ENCODE assay signal across 12 cellular contexts in genomic region chr18:9796933-9797549, GRCh38.
DNase-seq lines count a peak whose midpoint lies in the region; ATAC-seq and TF ChIP-seq lines count a peak whose summit lies in the region.
"Had no signal": no experiment of that assay in that cellular context is flagged by ENCODE, and none has a peak within 500 bp of the region (broad histone marks: within the 10 kb centered on the region; RNA-seq: fewer than 3 reads in every experiment).

No MANE protein-coding gene starts in this region.

- BruUV-seq in A673 (replicated peaks; lab: Mats Ljungman, UMichigan): no TSS peak

- H3K27me3 ChIP-seq in endocrine pancreas (ENCODE audit: control insufficient read depth, insufficient read depth, low read length) (no peaks in the 10 kb centered on the region), neural cell (ENCODE audit: insufficient read depth, low read depth, low read length) (no peaks in the 10 kb centered on the region), A673 (replicated peaks; ENCODE audit: insufficient read depth, low read depth, low read length, poor library complexity) (no peaks in the 10 kb centered on the region)
- H3K27me3 ChIP-seq: body of pancreas had no signal

- CTCF ChIA-PET in A673 (lab: Charles Lee): no interaction called here

- H3F3A ChIP-seq in neural cell (ENCODE audit: insufficient read depth, low read length, poor library complexity, severe bottlenecking): peaks cover 6% of the 10 kb centered on the region

- POLR2A ChIA-PET in A673 (lab: Charles Lee; ENCODE audit: low non-redundant PET): no interaction called here

- ATAC-seq in GM19395 (IDR thresholded peaks at IDR 0.05; ENCODE audit: unreplicated experiment) (no peak), GM21737 (IDR thresholded peaks at IDR 0.05; ENCODE audit: unreplicated experiment) (no peak)
- ATAC-seq: body of pancreas had no signal

- no peaks in the 10 kb centered on the region for H3K36me3 ChIP-seq in endocrine pancreas (ENCODE audit: control insufficient read depth, insufficient read depth, low read length)
- no peaks in the 10 kb centered on the region for H3K36me3 ChIP-seq in neural cell (ENCODE audit: insufficient read depth, low read length)
- no peaks in the 10 kb centered on the region for H3K36me3 ChIP-seq in A673 (ENCODE audit: insufficient read depth, low read length, poor library complexity, severe bottlenecking)

- H3K9me3 ChIP-seq in endocrine pancreas (ENCODE audit: control insufficient read depth, low read length) (no peaks in the 10 kb centered on the region), neural cell (ENCODE audit: low read length) (no peaks in the 10 kb centered on the region), A673 (ENCODE audit: low read depth, low read length, poor library complexity, severe bottlenecking) (no peaks in the 10 kb centered on the region)
- H3K9me3 ChIP-seq: body of pancreas had no signal

- H3K9ac ChIP-seq in endocrine pancreas (ENCODE audit: control insufficient read depth, insufficient read depth, low read length) (peak overlapping the region; percentile 48), neural cell (ENCODE audit: low read length) (no peak overlapping the region)

- TF ChIP-seq CTCF in neural cell (IDR thresholded peaks at IDR 0.05; ENCODE audit: poor library complexity, severe bottlenecking) (no peak), A673 (conservative IDR thresholded peaks at IDR 0.05; ENCODE audit: low read depth, low read length) (no peak)

- H3K4me1 ChIP-seq in endocrine pancreas (ENCODE audit: control insufficient read depth, insufficient read depth, low read length) (no peaks in the 10 kb centered on the region), A673 (ENCODE audit: insufficient read depth, low read length, poor library complexity, severe bottlenecking) (peaks cover 6% of the 10 kb centered on the region)
- H3K4me1 ChIP-seq: body of pancreas had no signal

- no peaks in the 10 kb centered on the region for H3K9me2 ChIP-seq in neural cell (ENCODE audit: insufficient read depth, low read length)

- H4K20me1 ChIP-seq in neural cell (ENCODE audit: insufficient read depth): no peaks in the 10 kb centered on the region

- DNase-seq in Ammon's horn (ENCODE audit: low spot score) (peak; percentile 91), NCI-H1694 treated with DMSO at 0.1 percent for 48 hours (lab: John Stamatoyannopoulos, UW) (peak; percentile 60), iPS-NIHi7 (ENCODE audit: extremely low spot score) (no peak), A673 (ENCODE audit: low spot score) (no peak)
- DNase-seq: activated CD8-positive, alpha-beta memory T cell treated with anti-CD3 and anti-CD28 coated beads, Interleukin-2, amount 50 U/mL, for 4 hours; body of pancreas; CD8-positive, alpha-beta memory T cell; T1000 had no signal

- TF ChIP-seq RAD21 in neural cell (conservative IDR thresholded peaks at IDR 0.05): peak; percentile 40

- H3K27ac ChIP-seq in neural cell (ENCODE audit: low read length) (peak overlapping the region; percentile 48), A673 (ENCODE audit: low read depth, low read length, poor library complexity, severe bottlenecking) (no peak overlapping the region)
- H3K27ac ChIP-seq: body of pancreas had no signal

- H2AFZ ChIP-seq in neural cell (ENCODE audit: low read depth, low read length): peak overlapping the region; percentile 12

- H3K4me2 ChIP-seq in neural cell (ENCODE audit: low read length): peak overlapping the region; percentile 53

- TF ChIP-seq EP300 in neural cell (conservative IDR thresholded peaks at IDR 0.05; ENCODE audit: poor library complexity, severe bottlenecking): no peak

- H3K4me3 ChIP-seq in endocrine pancreas (ENCODE audit: control insufficient read depth, insufficient read depth, low read length) (peak overlapping the region; percentile 76), neural cell (ENCODE audit: low read length) (peak overlapping the region; percentile 48), A673 (ENCODE audit: low read depth, low read length, poor library complexity, severe bottlenecking) (no peak overlapping the region)
- H3K4me3 ChIP-seq: body of pancreas had no signal

- no peaks in the 10 kb centered on the region for H3K79me2 ChIP-seq in neural cell (replicated peaks; ENCODE audit: insufficient read depth, low read length)

- intact Hi-C loops in A673 (cut with micrococcal nuclease; ENCODE audit: unreplicated experiment): no loop called here

TF ChIP-seq in neural cell, 6 proteins besides CTCF, POLR2A, EP300 and RAD21:
- TF ChIP-seq TAF1 (IDR thresholded peaks at IDR 0.05; ENCODE audit: low read depth): no peak
- peak; percentile 48 for TF ChIP-seq REST (IDR thresholded peaks at IDR 0.05; ENCODE audit: borderline replicate concordance)
- peak; percentile 41 for TF ChIP-seq SMC3 (conservative IDR thresholded peaks at IDR 0.05; ENCODE audit: poor library complexity)
- peak; percentile 52 for TF ChIP-seq POLR2AphosphoS5 (IDR thresholded peaks at IDR 0.05)
- TF ChIP-seq MXI1 (conservative IDR thresholded peaks at IDR 0.05; ENCODE audit: poor library complexity, severe bottlenecking): no peak
- no peak for TF ChIP-seq EZH2 (IDR thresholded peaks at IDR 0.05; ENCODE audit: borderline replicate concordance, insufficient read depth, low read length, poor library complexity, severe bottlenecking)

Comparison
In these comparisons a context has a peak if more than half of its experiments do, and no peak if none do; other contexts are left out.
1. DNase-seq: peak in Ammon's horn (single experiment) and NCI-H1694 treated with DMSO at 0.1 percent for 48 hours (single experiment); none in iPS-NIHi7 (single experiment) and A673 (single experiment).